In the genomic region with DNA sequence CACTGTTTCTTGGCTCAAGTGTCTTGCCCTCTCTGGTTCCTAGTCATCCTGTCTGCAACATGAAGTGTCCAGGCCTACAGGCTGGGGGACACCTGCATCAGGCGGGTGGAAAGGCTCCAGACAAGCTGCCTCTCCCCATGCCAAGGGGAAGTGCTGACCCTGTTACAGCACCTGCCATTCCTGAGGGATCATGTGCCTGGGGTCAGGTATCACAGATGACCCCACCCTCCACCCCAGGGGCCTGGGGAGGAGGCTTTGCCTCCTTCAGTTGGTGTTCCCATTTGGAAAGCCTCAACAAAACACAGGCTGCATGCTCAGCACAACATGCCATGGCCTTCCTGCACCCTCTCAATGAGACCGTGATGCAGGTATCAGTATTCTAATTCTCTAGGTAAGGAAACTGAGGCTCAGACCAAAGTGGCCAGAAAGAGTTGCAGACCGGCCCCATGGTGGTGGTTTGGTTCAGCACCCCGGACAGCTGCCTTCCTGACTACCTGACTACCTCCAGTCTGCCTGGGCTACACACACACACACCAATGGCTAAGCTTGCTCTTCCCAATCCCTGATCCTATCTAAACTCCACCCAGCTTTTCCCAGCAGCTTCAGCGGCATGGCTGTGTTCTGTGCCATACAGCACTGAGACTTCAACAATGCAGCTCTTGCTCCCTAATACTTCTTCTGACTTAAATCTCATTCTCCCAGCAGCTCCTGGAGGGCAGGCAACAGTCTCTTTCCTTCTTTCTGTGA, we compare ENCODE assay signal across 10 cellular contexts.
DNase-seq lines count a peak whose midpoint lies in the region; ATAC-seq and TF ChIP-seq lines count a peak whose summit lies in the region.
"Had no signal": no experiment of that assay in that cellular context is flagged by ENCODE, and none has a peak within 500 bp of the region (broad histone marks: within the 10 kb centered on the region; RNA-seq: fewer than 3 reads in every experiment).

No MANE protein-coding gene starts in this region.

- H3K4me3 ChIP-seq in SJCRH30 (no peak overlapping the region), upper lobe of right lung (no peak overlapping the region), vagina (no peak overlapping the region)
- H3K4me3 ChIP-seq: lower lobe of right lung had no signal

- no peaks in the 10 kb centered on the region for H3K27me3 ChIP-seq in SJCRH30
- H3K27me3 ChIP-seq in upper lobe of right lung = peaks cover 13% of the 10 kb centered on the region
- H3K27me3 ChIP-seq in vagina = no peaks in the 10 kb centered on the region

- H3K27ac ChIP-seq in SJCRH30 (no peak overlapping the region), upper lobe of right lung (no peak overlapping the region), vagina (no peak overlapping the region)
- H3K27ac ChIP-seq: C4-2B, lower lobe of right lung had no signal

- no peaks in the 10 kb centered on the region for H3K4me1 ChIP-seq in SJCRH30
- no peaks in the 10 kb centered on the region for H3K4me1 ChIP-seq in upper lobe of right lung
- no peaks in the 10 kb centered on the region for H3K4me1 ChIP-seq in vagina
- H3K4me1 ChIP-seq: lower lobe of right lung had no signal

- no peak for TF ChIP-seq POLR2A in vagina (IDR thresholded peaks at IDR 0.05)

- H3K9me3 ChIP-seq in SJCRH30 (replicated peaks) (no peaks in the 10 kb centered on the region), upper lobe of right lung (no peaks in the 10 kb centered on the region), vagina (no peaks in the 10 kb centered on the region)
- H3K9me3 ChIP-seq: lower lobe of right lung had no signal

- TF ChIP-seq CTCF in upper lobe of right lung (IDR thresholded peaks at IDR 0.05) (no peak), vagina (IDR thresholded peaks at IDR 0.05) (no peak)

- H3K36me3 ChIP-seq in SJCRH30 (no peaks in the 10 kb centered on the region), upper lobe of right lung (no peaks in the 10 kb centered on the region), vagina (no peaks in the 10 kb centered on the region)
- H3K36me3 ChIP-seq: lower lobe of right lung had no signal

- ATAC-seq in left cardiac atrium = peak in 1 of 2 donors; percentile 37
- no peak for ATAC-seq in Right ventricle myocardium inferior
- ATAC-seq in upper lobe of right lung = peak; percentile 21
- no peak for ATAC-seq in GM21360 (IDR thresholded peaks at IDR 0.05; ENCODE audit: unreplicated experiment)
- ATAC-seq: lower lobe of right lung had no signal

- peak; percentile 31 for DNase-seq in left cardiac atrium
- DNase-seq in Right ventricle myocardium inferior (ENCODE audit: missing footprints) = no peak
- peak; percentile 43 to 62 for DNase-seq in SJCRH30
- peak; percentile 4 for DNase-seq in fibroblast of peridontal ligament (ENCODE audit: extremely low read depth)
- no peak for DNase-seq in upper lobe of right lung
- no peak for DNase-seq in NCI-H1105 treated with DMSO at 0.1 percent for 48 hours (lab: John Stamatoyannopoulos, UW)
- DNase-seq in vagina (ENCODE audit: extremely low spot score in 2 of 2) = no peak
- DNase-seq: lower lobe of right lung had no signal

- intact Hi-C loops in left cardiac atrium (cut with DNase I) = no loop called here
- intact Hi-C loops in Right ventricle myocardium inferior (cut with DNase I) = no loop called here
- intact Hi-C loops in upper lobe of right lung (cut with DNase I) = no loop called here
- intact Hi-C loops in vagina (cut with DNase I) = no loop called here

Comparison
In these comparisons a context has a peak if more than half of its experiments do, and no peak if none do; other contexts are left out.
1. DNase-seq: peak in left cardiac atrium (single experiment), SJCRH30 (2 of 2) and fibroblast of peridontal ligament (single experiment); none in Right ventricle myocardium inferior (single experiment), upper lobe of right lung (single experiment), NCI-H1105 treated with DMSO at 0.1 percent for 48 hours (single experiment) and vagina (0 of 2).